8 cellular contexts compared by ENCODE assay signal in genomic region chr3:10192953-10193691, GRCh38. TPM values are rescaled to one million over a fixed set of nuclear protein-coding genes. Genes with fewer than 3 reads are reported as not detected.
A peak's percentile ranks its signal among the peaks of the same experiment; 100 is the strongest.
DNase-seq lines count a peak whose midpoint lies in the region; ATAC-seq, FAIRE-seq and TF ChIP-seq lines count a peak whose summit lies in the region.

No MANE protein-coding gene starts in this region.

- DNase-seq in CD8-positive, alpha-beta T cell, result peak; percentile 16 to 76 (median 58)
- DNase-seq in GM23338 (ENCODE audit: low spot score) (peak; percentile 77), astrocyte (ENCODE audit: low read depth) (peak; percentile 90), kidney epithelial cell (ENCODE audit: low read depth) (peak; percentile 99), RPMI8226 (no peak), NCI-H1092 treated with DMSO at 0.1 percent for 48 hours (lab: John Stamatoyannopoulos, UW) (no peak)
- DNase-seq in stimulated activated CD4-positive, alpha-beta T cell treated with anti-CD3 and anti-CD28 coated beads, Interleukin-4, amount 100 ng/mL, for 4 hours, result peak; percentile 50 to 54

- peak overlapping the region; percentile 85 for H3K9ac ChIP-seq in astrocyte (ENCODE audit: low read length)

- no peaks in the 10 kb centered on the region for H3K27me3 ChIP-seq in CD8-positive, alpha-beta T cell (ENCODE audit: insufficient read depth, low read length)
- H3K27me3 ChIP-seq in GM23338 (ENCODE audit: insufficient read depth) (no peaks in the 10 kb centered on the region), astrocyte (ENCODE audit: insufficient read depth, low read length) (no peaks in the 10 kb centered on the region), kidney epithelial cell (ENCODE audit: control insufficient read depth, insufficient read depth, low read length) (no peaks in the 10 kb centered on the region)

- peak overlapping the region; percentile 99 for H3K27ac Mint-ChIP-seq in CD8-positive, alpha-beta T cell
- H3K27ac Mint-ChIP-seq in GM23338, result no peak overlapping the region; the same call in 1 of the 2 replicates
- H3K27ac Mint-ChIP-seq in astrocyte (ENCODE audit: unreplicated experiment), result peak overlapping the region; percentile 56

- H3K79me2 ChIP-seq in GM23338 (replicated peaks; ENCODE audit: insufficient read depth), result no peaks in the 10 kb centered on the region
- no peaks in the 10 kb centered on the region for H3K79me2 ChIP-seq in astrocyte (ENCODE audit: insufficient read depth, low read length)

- H3K9me3 Mint-ChIP-seq in CD8-positive, alpha-beta T cell, result no peaks in the 10 kb centered on the region
- H3K9me3 Mint-ChIP-seq in GM23338, result no peaks in the 10 kb centered on the region
- H3K9me3 Mint-ChIP-seq in astrocyte (ENCODE audit: unreplicated experiment), result no peaks in the 10 kb centered on the region

- peak overlapping the region; percentile 40 for H3K4me3 ChIP-seq in CD8-positive, alpha-beta T cell (ENCODE audit: low read depth, low read length)
- H3K4me3 ChIP-seq in GM23338 (no peak overlapping the region), astrocyte (ENCODE audit: insufficient read depth, low read depth, low read length) (no peak overlapping the region), kidney epithelial cell (ENCODE audit: low read depth, low read length) (no peak overlapping the region)

- ATAC-seq in CD8-positive, alpha-beta T cell, result peak; percentile 32
- ATAC-seq in GM23338, result peak; percentile 74
- peak; percentile 85 for ATAC-seq in SK-N-SH treated with all-trans-retinoic acid at 6 μM for 48 hours

- CTCF ChIA-PET in CD8-positive, alpha-beta T cell (lab: Charles Lee), result interaction anchor here (0.9 to 4.0 kb wide), 10 partner anchors 9 to 467 kb away, joined by 3 to 15 read pairs (median 4); partner anchors contain the start of gene IRAK2

- H3K36me3 ChIP-seq in CD8-positive, alpha-beta T cell (ENCODE audit: insufficient read depth, low read length), result no peaks in the 10 kb centered on the region
- H3K36me3 ChIP-seq in GM23338 (ENCODE audit: insufficient read depth), result no peaks in the 10 kb centered on the region
- H3K36me3 ChIP-seq in astrocyte (ENCODE audit: insufficient read depth, low read length), result no peaks in the 10 kb centered on the region
- no peaks in the 10 kb centered on the region for H3K36me3 ChIP-seq in kidney epithelial cell (ENCODE audit: control insufficient read depth, insufficient read depth, low read length)

- peaks cover 79% of the 10 kb centered on the region for H3K4me1 Mint-ChIP-seq in CD8-positive, alpha-beta T cell (ENCODE audit: low read depth)
- H3K4me1 Mint-ChIP-seq in GM23338 (peaks cover 16% of the 10 kb centered on the region), astrocyte (ENCODE audit: low read depth, unreplicated experiment) (peaks cover 32% of the 10 kb centered on the region)

- H3K4me2 ChIP-seq in GM23338 (no peak overlapping the region), astrocyte (ENCODE audit: low read length) (peak overlapping the region; percentile 74)

- TF ChIP-seq CTCF in CD8-positive, alpha-beta T cell (IDR thresholded peaks at IDR 0.05), result no peak
- TF ChIP-seq CTCF in GM23338 (conservative IDR thresholded peaks at IDR 0.05; ENCODE audit: low read depth in 2 of 2) (peak; percentile 53 to 57), astrocyte (IDR thresholded peaks at IDR 0.05; ENCODE audit: insufficient read depth, low read depth, low read length) (peak; percentile 81), kidney epithelial cell (IDR thresholded peaks at IDR 0.05; ENCODE audit: insufficient read depth, low read length, poor library complexity, severe bottlenecking) (peak; percentile 86)

- FAIRE-seq in astrocyte (lab: Jason Lieb, UNC), result no peak

- H3K27me3 Mint-ChIP-seq in CD8-positive, alpha-beta T cell (ENCODE audit: low read depth), result no peaks in the 10 kb centered on the region
- peaks cover 3% of the 10 kb centered on the region for H3K27me3 Mint-ChIP-seq in GM23338 (ENCODE audit: insufficient read depth, low read depth, poor library complexity)
- H3K27me3 Mint-ChIP-seq in astrocyte (ENCODE audit: low read depth, unreplicated experiment), result no peaks in the 10 kb centered on the region

- peaks cover 83% of the 10 kb centered on the region for H3K4me1 ChIP-seq in CD8-positive, alpha-beta T cell (ENCODE audit: insufficient read depth, low read length)
- H3K4me1 ChIP-seq in GM23338 (ENCODE audit: insufficient read depth) (peaks cover under 1% of the 10 kb centered on the region; the same call in 1 of the 2 replicates), astrocyte (ENCODE audit: insufficient read depth, low read length) (peaks cover 48% of the 10 kb centered on the region)

- H4K20me1 ChIP-seq in GM23338 (replicated peaks; ENCODE audit: insufficient read depth) (no peaks in the 10 kb centered on the region; the same call in 1 of the 2 replicates), astrocyte (ENCODE audit: insufficient read depth, low read length) (no peaks in the 10 kb centered on the region)

- peak overlapping the region; percentile 52; the same call in 1 of the 2 replicates for H2AFZ ChIP-seq in GM23338
- no peak overlapping the region for H2AFZ ChIP-seq in astrocyte (ENCODE audit: low read depth, low read length)

- peak overlapping the region; percentile 80 for H3K4me3 Mint-ChIP-seq in CD8-positive, alpha-beta T cell
- H3K4me3 Mint-ChIP-seq in GM23338 (no peak overlapping the region), astrocyte (ENCODE audit: unreplicated experiment) (peak overlapping the region; percentile 27)

- intact Hi-C loops in CD8-positive, alpha-beta T cell (cut with DNase I, micrococcal nuclease), result no loop called here

- H3K9me3 ChIP-seq in CD8-positive, alpha-beta T cell (ENCODE audit: low read length), result no peaks in the 10 kb centered on the region
- H3K9me3 ChIP-seq in astrocyte (ENCODE audit: insufficient read depth, low read depth, low read length), result no peaks in the 10 kb centered on the region

- peaks cover 5% of the 10 kb centered on the region for H3K36me3 Mint-ChIP-seq in CD8-positive, alpha-beta T cell
- H3K36me3 Mint-ChIP-seq in GM23338 (ENCODE audit: low read depth) (no peaks in the 10 kb centered on the region), astrocyte (ENCODE audit: low read depth, unreplicated experiment) (peaks cover 3% of the 10 kb centered on the region)

- POLR2A ChIA-PET in CD8-positive, alpha-beta T cell (lab: Charles Lee), result interaction anchor here (0.6 to 3.0 kb wide), 10 partner anchors 11 to 400 kb away, joined by 3 to 11 read pairs (median 3); partner anchors contain the start of genes ARPC4, IRAK2, TATDN2 and VHL

- H3K9me2 ChIP-seq in GM23338 (ENCODE audit: insufficient read depth), result no peaks in the 10 kb centered on the region

- H3F3A ChIP-seq in GM23338 (replicated peaks; ENCODE audit: low read depth), result no peaks in the 10 kb centered on the region

- no peak overlapping the region for H3K27ac ChIP-seq in CD8-positive, alpha-beta T cell (ENCODE audit: low read depth, low read length)
- no peak overlapping the region for H3K27ac ChIP-seq in GM23338 (ENCODE audit: low read depth)
- H3K27ac ChIP-seq in astrocyte (ENCODE audit: low read depth, low read length), result peak overlapping the region; percentile 98

TF ChIP-seq in GM23338, 12 proteins besides CTCF, POLR2A, EP300 and RAD21 (continues in another document):
- TF ChIP-seq NANOG (IDR thresholded peaks at IDR 0.05; ENCODE audit: borderline replicate concordance) (no peak), STAT1 (IDR thresholded peaks at IDR 0.05; ENCODE audit: unreplicated experiment) (no peak), JUNB (IDR thresholded peaks at IDR 0.05; ENCODE audit: unreplicated experiment) (no peak), EZH2phosphoT487 (IDR thresholded peaks at IDR 0.05; ENCODE audit: unreplicated experiment) (no peak), EZH2 (IDR thresholded peaks at IDR 0.05; ENCODE audit: low read depth, unreplicated experiment) (no peak), POLR2AphosphoS5 (IDR thresholded peaks at IDR 0.05; ENCODE audit: low read depth) (no peak)

TF ChIP-seq in SK-N-SH treated with all-trans-retinoic acid at 6 μM for 48 hours, 23 proteins besides CTCF, POLR2A, EP300 and RAD21 (continues in another document):
- no peak for TF ChIP-seq ESRRG (CRISPR knock-in tag; IDR thresholded peaks at IDR 0.05)
- no peak for TF ChIP-seq ISL1 (CRISPR knock-in tag; IDR thresholded peaks at IDR 0.05)
- no peak for TF ChIP-seq SNAI2 (CRISPR knock-in tag; IDR thresholded peaks at IDR 0.05)
- TF ChIP-seq PPARA (CRISPR knock-in tag; IDR thresholded peaks at IDR 0.05; ENCODE audit: borderline replicate concordance), result no peak
- TF ChIP-seq ZFP3 (CRISPR knock-in tag; IDR thresholded peaks at IDR 0.05), result no peak
- no peak for TF ChIP-seq ZNF565 (CRISPR knock-in tag; conservative IDR thresholded peaks at IDR 0.05; ENCODE audit: low read depth)
- no peak for TF ChIP-seq PATZ1 (CRISPR knock-in tag; IDR thresholded peaks at IDR 0.05; ENCODE audit: borderline replicate concordance)
- TF ChIP-seq GLIS3 (CRISPR knock-in tag; IDR thresholded peaks at IDR 0.05), result no peak

RNA-seq across cellular contexts. Expression of gene IRAK2, which starts 28.4 kb away (rescaled TPM):
- total RNA-seq in CD8-positive, alpha-beta T cell, result 1 to 10 TPM; 1.6 to 1.7 TPM
- total RNA-seq in GM23338 (2014; rRNA removed; shearing (Covaris generic)), result 0.85 and 1.4 TPM in 2 replicates
- polyA plus RNA-seq in GM23338 (2016; fragmentation: Nextera tagmentation; extraction: Ambion mirVana), result 0.37 and 0.68 TPM in 2 replicates
- total RNA-seq in astrocyte, result 2.0 and 2.1 TPM in 2 replicates
- total RNA-seq in kidney epithelial cell, result 65.5 and 72.8 TPM in 2 replicates

RNA-seq across cellular contexts. Expression of gene VHL, which starts 51.5 kb away (rescaled TPM):
- total RNA-seq in CD8-positive, alpha-beta T cell, result 10 to 100 TPM; 50.8 to 55.0 TPM
- 46.7 and 62.8 TPM in 2 replicates for total RNA-seq in GM23338 (2014; rRNA removed; shearing (Covaris generic))
- 16.7 and 18.7 TPM in 2 replicates for polyA plus RNA-seq in GM23338 (2016; fragmentation: Nextera tagmentation; extraction: Ambion mirVana)
- total RNA-seq in astrocyte (34.6 and 39.1 TPM in 2 replicates), kidney epithelial cell (60.8 and 69.7 TPM in 2 replicates)

RNA-seq across cellular contexts. Expression of gene TATDN2, which starts 55.1 kb away (rescaled TPM):
- 10 to 100 TPM; 40.2 to 40.3 TPM for total RNA-seq in CD8-positive, alpha-beta T cell
- total RNA-seq in GM23338 (2014; rRNA removed; shearing (Covaris generic)), result 19.1 and 21.8 TPM in 2 replicates
- 4.8 and 6.1 TPM in 2 replicates for polyA plus RNA-seq in GM23338 (2016; fragmentation: Nextera tagmentation; extraction: Ambion mirVana)
- 28.8 and 29.5 TPM in 2 replicates for total RNA-seq in astrocyte
- total RNA-seq in kidney epithelial cell, result 14.8 and 16.4 TPM in 2 replicates

Comparison
In these comparisons a context has a peak if more than half of its experiments do, and no peak if none do; other contexts are left out.
1. ATAC-seq: peak in every context shown above with its lines; median percentile 85 in SK-N-SH treated with all-trans-retinoic acid at 6 μM for 48 hours; 74 in GM23338; 32 in CD8-positive, alpha-beta T cell.
2. DNase-seq: peak in CD8-positive, alpha-beta T cell (7 of 7), GM23338 (single experiment), astrocyte (single experiment), kidney epithelial cell (single experiment) and stimulated activated CD4-positive, alpha-beta T cell treated with anti-CD3 and anti-CD28 coated beads, Interleukin-4, amount 100 ng/mL, for 4 hours (2 of 2); none in RPMI8226 (single experiment) and NCI-H1092 treated with DMSO at 0.1 percent for 48 hours (single experiment).
3. RNA of gene IRAK2, which starts 28.4 kb away (total RNA-seq): 65.5 to 72.8 TPM in kidney epithelial cell; 2.0 to 2.1 TPM in astrocyte, 1.6 to 1.7 TPM in CD8-positive, alpha-beta T cell and 0.85 to 1.4 TPM in GM23338; every median in the first group is over 10 times any median in the second.